In the genomic region with DNA sequence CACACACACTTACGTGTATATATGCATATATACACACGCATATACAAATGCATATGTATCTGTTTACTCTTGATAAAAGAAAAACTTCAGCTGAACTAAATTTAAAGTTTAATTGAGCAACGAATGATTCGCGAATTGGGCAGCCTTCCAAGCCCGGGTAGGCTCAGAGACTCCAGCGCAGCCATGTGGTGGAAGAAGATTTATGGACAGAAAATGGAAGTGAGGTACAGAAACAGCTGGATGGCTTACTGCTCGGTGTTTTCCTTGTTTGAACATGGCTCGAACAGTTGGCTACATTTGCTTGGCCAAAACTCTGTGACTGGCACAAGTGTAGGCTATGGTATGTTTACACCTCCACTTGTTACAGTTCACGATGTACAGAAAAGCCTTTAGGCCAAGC, we compare ENCODE assay signal across 12 cellular contexts.
A peak's percentile ranks its signal among the peaks of the same experiment; 100 is the strongest.
DNase-seq lines count a peak whose midpoint lies in the region; ATAC-seq and TF ChIP-seq lines count a peak whose summit lies in the region.
"Had no signal": no experiment of that assay in that cellular context is flagged by ENCODE, and none has a peak within 500 bp of the region (broad histone marks: within the 10 kb centered on the region; RNA-seq: fewer than 3 reads in every experiment).

No MANE protein-coding gene starts in this region.

- no peaks in the 10 kb centered on the region for H3K27me3 ChIP-seq in heart left ventricle
- no peaks in the 10 kb centered on the region for H3K27me3 ChIP-seq in SJCRH30
- H3K27me3 ChIP-seq in transverse colon, result no peaks in the 10 kb centered on the region

- DNase-seq in Right ventricle myocardium inferior (ENCODE audit: missing footprints) (peak; percentile 41), heart left ventricle (no peak), NCI-H2081 treated with DMSO at 0.1 percent for 48 hours (lab: John Stamatoyannopoulos, UW) (peak; percentile 59), SJCRH30 (peak; percentile 70 to 81), iPS-NIHi11 (ENCODE audit: low spot score) (no peak), transverse colon (no peak)
- DNase-seq: ACHN; CD4-positive, alpha-beta memory T cell; HCEC 1CT; NCI-H1436 treated with DMSO at 0.1 percent for 48 hours had no signal

- WGBS in heart left ventricle, 4 donors, result 80 to 84% (median 83%) methylated on average over 10 of the region's 10 CpGs
- 64% methylated on average over 10 of the region's 10 CpGs for WGBS in transverse colon (ENCODE audit: low coverage in 1 of 2), 2 donors

- H3K36me3 ChIP-seq in heart left ventricle (no peaks in the 10 kb centered on the region), SJCRH30 (no peaks in the 10 kb centered on the region), transverse colon (no peaks in the 10 kb centered on the region)

- no peak overlapping the region for H3K4me3 ChIP-seq in heart left ventricle
- H3K4me3 ChIP-seq in SJCRH30, result peak overlapping the region; percentile 25
- H3K4me3 ChIP-seq in transverse colon, result no peak overlapping the region

- no peak for TF ChIP-seq EP300 in transverse colon (IDR thresholded peaks at IDR 0.05; ENCODE audit: low read depth)

- no peaks in the 10 kb centered on the region for H3K9me3 ChIP-seq in heart left ventricle
- H3K9me3 ChIP-seq in SJCRH30 (replicated peaks), result no peaks in the 10 kb centered on the region
- no peaks in the 10 kb centered on the region for H3K9me3 ChIP-seq in transverse colon

- H3K27ac ChIP-seq in heart left ventricle (no peak overlapping the region), SJCRH30 (peak overlapping the region; percentile 41), transverse colon (no peak overlapping the region)

- in situ Hi-C loops in transverse colon (cut with MboI; ENCODE audit: low pct_ligation_motif_present in 1 of 4, low pct_unique_long_range_greater_than_20kb in 1 of 4, low sequenced_read_pairs in 3 of 4), result no loop called here

- ATAC-seq in Right ventricle myocardium inferior (no peak), heart left ventricle (no peak), GM21528 (IDR thresholded peaks at IDR 0.05; ENCODE audit: low FRiP score, unreplicated experiment) (no peak), GM21737 (IDR thresholded peaks at IDR 0.05; ENCODE audit: unreplicated experiment) (no peak)

- intact Hi-C loops in Right ventricle myocardium inferior (cut with DNase I) (no loop called here), heart left ventricle (cut with DNase I) (no loop called here), transverse colon (cut with DNase I; ENCODE audit: low total_unique reads) (no loop called here)

- TF ChIP-seq CTCF in heart left ventricle (IDR thresholded peaks at IDR 0.05) (no peak), transverse colon (IDR thresholded peaks at IDR 0.05) (no peak)

- no peak for TF ChIP-seq POLR2A in heart left ventricle (IDR thresholded peaks at IDR 0.05)
- no peak for TF ChIP-seq POLR2A in transverse colon (IDR thresholded peaks at IDR 0.05)

- H3K4me1 ChIP-seq in heart left ventricle, result no peaks in the 10 kb centered on the region
- peaks cover 14% of the 10 kb centered on the region for H3K4me1 ChIP-seq in SJCRH30
- H3K4me1 ChIP-seq in transverse colon, result no peaks in the 10 kb centered on the region

Comparison
In these comparisons a context has a peak if more than half of its experiments do, and no peak if none do; other contexts are left out.
1. DNase-seq: peak in Right ventricle myocardium inferior (single experiment), NCI-H2081 treated with DMSO at 0.1 percent for 48 hours (single experiment) and SJCRH30 (2 of 2); none in heart left ventricle (0 of 5), iPS-NIHi11 (single experiment) and transverse colon (single experiment).